ENCODE assay signal across 19 cellular contexts in genomic region chr4:138727704-138728103, GRCh38.
DNase-seq lines count a peak whose midpoint lies in the region; ATAC-seq and TF ChIP-seq lines count a peak whose summit lies in the region.
"Had no signal": no experiment of that assay in that cellular context is flagged by ENCODE, and none has a peak within 500 bp of the region (broad histone marks: within the 10 kb centered on the region; RNA-seq: fewer than 3 reads in every experiment).

No MANE protein-coding gene starts in this region.

- H3K27me3 Mint-ChIP-seq in Caco-2 (ENCODE audit: insufficient read depth, unreplicated experiment) = no peaks in the 10 kb centered on the region

- ATAC-seq in Right ventricle myocardium superior (ENCODE audit: poor library complexity) (peak; percentile 20), HG02973 (IDR thresholded peaks at IDR 0.05; ENCODE audit: unreplicated experiment) (no peak)
- ATAC-seq: A549, K562, Right ventricle myocardium inferior had no signal

- POLR2A ChIA-PET in Caco-2 (lab: Charles Lee) = no interaction called here

- 76% methylated on average over 3 of the region's 3 CpGs for WGBS in mammary epithelial cell (ENCODE audit: low coverage, missing lambda C conversion rate)

- no peaks in the 10 kb centered on the region for H3K9me3 ChIP-seq in mammary epithelial cell (replicated peaks; ENCODE audit: insufficient read depth, low read length)
- no peaks in the 10 kb centered on the region for H3K9me3 ChIP-seq in Caco-2
- H3K9me3 ChIP-seq: A549, BLaER1, HAP-1 had no signal

- H3K36me3 Mint-ChIP-seq in Caco-2 (ENCODE audit: insufficient read depth, unreplicated experiment) = no peaks in the 10 kb centered on the region
- H3K36me3 Mint-ChIP-seq: CD4-positive, alpha-beta memory T cell had no signal

- CTCF ChIA-PET in mammary epithelial cell (lab: Charles Lee; ENCODE audit: low non-redundant PET) = no interaction called here
- CTCF ChIA-PET in Caco-2 (lab: Charles Lee) = no interaction called here

- TF ChIP-seq CTCF in fibroblast of pulmonary artery (IDR thresholded peaks at IDR 0.05; ENCODE audit: low read length, missing control alignments) (no peak), mammary epithelial cell (conservative IDR thresholded peaks at IDR 0.05 in 1 of 2, IDR thresholded peaks at IDR 0.05 in 1 of 2; ENCODE audit: extremely low read depth in 1 of 2, insufficient read depth in 1 of 2, low read depth in 1 of 2, low read length in 2 of 2) (no peak), Caco-2 (IDR thresholded peaks at IDR 0.05; ENCODE audit: insufficient read depth in 1 of 2, low read depth in 1 of 2, low read length in 1 of 2, severe bottlenecking in 1 of 2, unreplicated experiment in 1 of 2) (no peak)

- no peaks in the 10 kb centered on the region for H3K79me2 ChIP-seq in mammary epithelial cell (ENCODE audit: insufficient read depth, low read length)

- H3K4me2 ChIP-seq in mammary epithelial cell (ENCODE audit: insufficient read depth, low read depth, low read length) = no peak overlapping the region
- H3K4me2 ChIP-seq: A549, BLaER1 had no signal

- no peak overlapping the region for H3K27ac Mint-ChIP-seq in Caco-2 (ENCODE audit: unreplicated experiment)
- H3K27ac Mint-ChIP-seq: CD4-positive, alpha-beta memory T cell had no signal

- in situ Hi-C loops in mammary epithelial cell (cut with MboI; ENCODE audit: low sequenced_read_pairs in 2 of 2) = no loop called here

- no peaks in the 10 kb centered on the region for H4K20me1 ChIP-seq in mammary epithelial cell (ENCODE audit: insufficient read depth, low read length)
- H4K20me1 ChIP-seq: BLaER1 had no signal

- H2AFZ ChIP-seq in mammary epithelial cell (ENCODE audit: low read depth, low read length) = no peak overlapping the region

- H3K9me3 Mint-ChIP-seq in Caco-2 (ENCODE audit: unreplicated experiment) = no peaks in the 10 kb centered on the region
- H3K9me3 Mint-ChIP-seq: CD4-positive, alpha-beta memory T cell had no signal

- H3K9ac ChIP-seq in mammary epithelial cell (ENCODE audit: insufficient read depth, low read length) = no peak overlapping the region
- H3K9ac ChIP-seq: BLaER1 had no signal

- H3K4me3 ChIP-seq in fibroblast of pulmonary artery (replicated peaks; ENCODE audit: low read depth, low read length) = no peak overlapping the region
- H3K4me3 ChIP-seq in mammary epithelial cell (replicated peaks in 1 of 3; ENCODE audit: insufficient read depth in 1 of 3, low read depth in 2 of 3, low read length in 3 of 3) = no peak overlapping the region
- H3K4me3 ChIP-seq in Caco-2 (ENCODE audit: low read depth, low read length) = no peak overlapping the region
- H3K4me3 ChIP-seq: A549, BLaER1, HAP-1, K562 had no signal

- BruUV-seq in mammary epithelial cell (replicated peaks; lab: Mats Ljungman, UMichigan) (no TSS peak), Caco-2 (replicated peaks; lab: Mats Ljungman, UMichigan) (no TSS peak)

- H3K36me3 ChIP-seq in mammary epithelial cell (ENCODE audit: insufficient read depth, low read length) (no peaks in the 10 kb centered on the region), Caco-2 (ENCODE audit: control insufficient read depth, insufficient read depth, low read length) (no peaks in the 10 kb centered on the region)
- H3K36me3 ChIP-seq: BLaER1, HAP-1 had no signal

- DNase-seq in Right ventricle myocardium superior = no peak
- no peak for DNase-seq in cardiac septum (ENCODE audit: low spot score)
- DNase-seq in NCI-H524 (lab: John Stamatoyannopoulos, UW) = peak; percentile 66 to 88
- DNase-seq in fibroblast of pulmonary artery (ENCODE audit: low read depth) = peak; percentile 15
- no peak for DNase-seq in mammary epithelial cell
- DNase-seq in GDM1 (lab: John Stamatoyannopoulos, UW) = no peak
- DNase-seq in Caco-2 = no peak
- DNase-seq: Calu3; CD4-positive, alpha-beta memory T cell; NCI-H1105; NCI-H187; NCI-H2107; SW 1271 had no signal

- H3K27me3 ChIP-seq in mammary epithelial cell (ENCODE audit: insufficient read depth, low read length) (peaks cover 7% of the 10 kb centered on the region), Caco-2 (replicated peaks; ENCODE audit: control insufficient read depth, insufficient read depth, low read length) (no peaks in the 10 kb centered on the region)
- H3K27me3 ChIP-seq: BLaER1 had no signal

- no peak overlapping the region for H3K27ac ChIP-seq in mammary epithelial cell (ENCODE audit: insufficient read depth, low read depth, low read length)
- H3K27ac ChIP-seq: A549, BLaER1 had no signal

- H3K4me1 ChIP-seq in mammary epithelial cell (ENCODE audit: insufficient read depth, low read length) = no peaks in the 10 kb centered on the region
- H3K4me1 ChIP-seq in Caco-2 = no peaks in the 10 kb centered on the region
- H3K4me1 ChIP-seq: A549, BLaER1, HAP-1 had no signal

- dilution Hi-C loops in mammary epithelial cell (cut with HindIII; ENCODE audit: low sequenced_read_pairs) = no loop called here

- no peak overlapping the region for H3K4me3 Mint-ChIP-seq in Caco-2 (ENCODE audit: unreplicated experiment)
- H3K4me3 Mint-ChIP-seq: CD4-positive, alpha-beta memory T cell had no signal

- intact Hi-C loops in Right ventricle myocardium superior (cut with DNase I) (no loop called here), cardiac septum (cut with DNase I) (no loop called here), mammary epithelial cell (cut with micrococcal nuclease) (no loop called here), Caco-2 (cut with micrococcal nuclease; ENCODE audit: unreplicated experiment) (no loop called here)

- H3K4me1 Mint-ChIP-seq in Caco-2 (ENCODE audit: low read depth, unreplicated experiment) = no peaks in the 10 kb centered on the region
- H3K4me1 Mint-ChIP-seq: CD4-positive, alpha-beta memory T cell had no signal

Comparison
In these comparisons a context has a peak if more than half of its experiments do, and no peak if none do; other contexts are left out.
1. DNase-seq: peak in NCI-H524 (2 of 2) and fibroblast of pulmonary artery (single experiment); none in Right ventricle myocardium superior (single experiment), cardiac septum (single experiment), mammary epithelial cell (single experiment), GDM1 (single experiment) and Caco-2 (0 of 2).